Comparison of ENCODE assay signal across 15 cellular contexts in genomic region chr2:199862779-199863178, GRCh38.
"Had no signal": no experiment of that assay in that cellular context is flagged by ENCODE, and none has a peak within 500 bp of the region (broad histone marks: within the 10 kb centered on the region; RNA-seq: fewer than 3 reads in every experiment).

No MANE protein-coding gene starts in this region.

- H3K4me1 ChIP-seq: ascending aorta, pancreas, tibial nerve had no signal

- H3K27ac Mint-ChIP-seq: activated CD4-positive, alpha-beta memory T cell treated with anti-CD3 and anti-CD28 coated beads, Interleukin-2, amount 10 ng/mL, durations not matched to agents 7 days and 5 days; activated naive CD8-positive, alpha-beta T cell treated with anti-CD3 and anti-CD28 coated beads, Interleukin-2, amount 10 ng/mL, durations not matched to agents 7 days and 5 days; effector memory CD8-positive, alpha-beta T cell; stimulated activated effector memory CD8-positive, alpha-beta T cell treated with anti-CD3 and anti-CD28 coated beads, Interleukin-12 subunit alpha, Interleukin-12 subunit beta, amount 100 ng/mL, for 72 hours had no signal

- H3K4me3 Mint-ChIP-seq: activated CD4-positive, alpha-beta memory T cell treated with anti-CD3 and anti-CD28 coated beads, Interleukin-2, amount 10 ng/mL, durations not matched to agents 7 days and 5 days; activated naive CD8-positive, alpha-beta T cell treated with anti-CD3 and anti-CD28 coated beads, Interleukin-2, amount 10 ng/mL, durations not matched to agents 7 days and 5 days; effector memory CD8-positive, alpha-beta T cell; stimulated activated effector memory CD8-positive, alpha-beta T cell treated with anti-CD3 and anti-CD28 coated beads, Interleukin-12 subunit alpha, Interleukin-12 subunit beta, amount 100 ng/mL, for 72 hours had no signal

- H3K36me3 Mint-ChIP-seq: activated naive CD8-positive, alpha-beta T cell treated with anti-CD3 and anti-CD28 coated beads, Interleukin-2, amount 10 ng/mL, durations not matched to agents 7 days and 5 days; stimulated activated effector memory CD8-positive, alpha-beta T cell treated with anti-CD3 and anti-CD28 coated beads, Interleukin-12 subunit alpha, Interleukin-12 subunit beta, amount 100 ng/mL, for 72 hours had no signal

- H3K9me3 Mint-ChIP-seq: activated CD4-positive, alpha-beta memory T cell treated with anti-CD3 and anti-CD28 coated beads, Interleukin-2, amount 10 ng/mL, durations not matched to agents 7 days and 5 days; activated naive CD8-positive, alpha-beta T cell treated with anti-CD3 and anti-CD28 coated beads, Interleukin-2, amount 10 ng/mL, durations not matched to agents 7 days and 5 days; effector memory CD8-positive, alpha-beta T cell; stimulated activated effector memory CD8-positive, alpha-beta T cell treated with anti-CD3 and anti-CD28 coated beads, Interleukin-12 subunit alpha, Interleukin-12 subunit beta, amount 100 ng/mL, for 72 hours had no signal

- DNase-seq: activated CD4-positive, alpha-beta memory T cell treated with anti-CD3 and anti-CD28 coated beads, Interleukin-2, amount 10 ng/mL, durations not matched to agents 7 days and 5 days; activated gamma-delta T cell treated with Interleukin-2 at 50 U/mL for 16 hours; activated naive CD8-positive, alpha-beta T cell treated with anti-CD3 and anti-CD28 coated beads, Interleukin-2, amount 10 ng/mL, durations not matched to agents 7 days and 5 days; activated T-cell treated with anti-CD3 and anti-CD28 coated beads, Interleukin-2, amount 50 U/mL, for 48 hours; cortex of kidney; effector memory CD8-positive, alpha-beta T cell; hypothalamus; pancreas; retina; small intestine had no signal

- H3K36me3 ChIP-seq: ascending aorta, pancreas, tibial nerve had no signal

- H3K9me3 ChIP-seq: ascending aorta, pancreas, tibial nerve had no signal

- H3K4me3 ChIP-seq: ascending aorta, pancreas, tibial nerve had no signal

- H3K27ac ChIP-seq: ascending aorta, epithelial cell of prostate, pancreas, tibial nerve, VCaP had no signal

- H3K27me3 ChIP-seq: ascending aorta, pancreas, tibial nerve had no signal

- H3K4me1 Mint-ChIP-seq: activated CD4-positive, alpha-beta memory T cell treated with anti-CD3 and anti-CD28 coated beads, Interleukin-2, amount 10 ng/mL, durations not matched to agents 7 days and 5 days; activated naive CD8-positive, alpha-beta T cell treated with anti-CD3 and anti-CD28 coated beads, Interleukin-2, amount 10 ng/mL, durations not matched to agents 7 days and 5 days; stimulated activated effector memory CD8-positive, alpha-beta T cell treated with anti-CD3 and anti-CD28 coated beads, Interleukin-12 subunit alpha, Interleukin-12 subunit beta, amount 100 ng/mL, for 72 hours had no signal
